ENCODE assay signal across 21 cellular contexts in genomic region chr2:64189586-64189985, GRCh38.
"Had no signal": no experiment of that assay in that cellular context is flagged by ENCODE, and none has a peak within 500 bp of the region (broad histone marks: within the 10 kb centered on the region; RNA-seq: fewer than 3 reads in every experiment).

No MANE protein-coding gene starts in this region.

- H3K27ac ChIP-seq: brain microvascular endothelial cell, left lung, thoracic aorta, upper lobe of left lung had no signal

- H3K36me3 ChIP-seq: brain microvascular endothelial cell, left lung, thoracic aorta, upper lobe of left lung had no signal

- H3K36me3 Mint-ChIP-seq: activated CD4-positive, alpha-beta memory T cell treated with anti-CD3 and anti-CD28 coated beads for 36 hours; activated naive CD4-positive, alpha-beta T cell treated with anti-CD3 and anti-CD28 coated beads, Interleukin-2, amount 50 U/mL, for 24 hours had no signal

- H3K9me3 Mint-ChIP-seq: activated CD4-positive, alpha-beta memory T cell treated with anti-CD3 and anti-CD28 coated beads for 36 hours; activated naive CD4-positive, alpha-beta T cell treated with anti-CD3 and anti-CD28 coated beads, Interleukin-2, amount 50 U/mL, for 24 hours; nephron had no signal

- H3K27ac Mint-ChIP-seq: activated CD4-positive, alpha-beta memory T cell treated with anti-CD3 and anti-CD28 coated beads for 36 hours; activated naive CD4-positive, alpha-beta T cell treated with anti-CD3 and anti-CD28 coated beads, Interleukin-2, amount 50 U/mL, for 24 hours; nephron had no signal

- H3K27me3 ChIP-seq: brain microvascular endothelial cell, left lung, upper lobe of left lung had no signal

- FAIRE-seq: endothelial cell of umbilical vein had no signal

- DNase-seq: activated CD4-positive, alpha-beta memory T cell treated with anti-CD3 and anti-CD28 coated beads for 36 hours; activated CD4-positive, alpha-beta T cell treated with anti-CD3 and anti-CD28 coated beads for 48 hours; activated gamma-delta T cell treated with Interleukin-2 at 50 U/mL for 16 hours; aorta; brain microvascular endothelial cell; dermis blood vessel endothelial cell; effector memory CD4-positive, alpha-beta T cell; foreskin melanocyte; left lung; mammary epithelial cell; nucleus accumbens; stimulated activated CD4-positive, alpha-beta T cell treated with anti-CD3 and anti-CD28 coated beads, Interleukin-15, amount 100 ng/mL, for 24 hours; stimulated activated naive CD4-positive, alpha-beta T cell treated with Interleukin-2 at 50 U/mL for 16 hours; upper lobe of left lung had no signal

- H3K27me3 Mint-ChIP-seq: activated CD4-positive, alpha-beta memory T cell treated with anti-CD3 and anti-CD28 coated beads for 36 hours; activated naive CD4-positive, alpha-beta T cell treated with anti-CD3 and anti-CD28 coated beads, Interleukin-2, amount 50 U/mL, for 24 hours had no signal

- ATAC-seq: esophagus mucosa, left lung, sciatic nerve had no signal

- H3K4me3 Mint-ChIP-seq: activated CD4-positive, alpha-beta memory T cell treated with anti-CD3 and anti-CD28 coated beads for 36 hours; activated naive CD4-positive, alpha-beta T cell treated with anti-CD3 and anti-CD28 coated beads, Interleukin-2, amount 50 U/mL, for 24 hours; nephron had no signal

- H3K9me3 ChIP-seq: left lung, thoracic aorta, upper lobe of left lung had no signal

- H3K4me3 ChIP-seq: left lung, smooth muscle cell, thoracic aorta, upper lobe of left lung had no signal
